In the genomic region with DNA sequence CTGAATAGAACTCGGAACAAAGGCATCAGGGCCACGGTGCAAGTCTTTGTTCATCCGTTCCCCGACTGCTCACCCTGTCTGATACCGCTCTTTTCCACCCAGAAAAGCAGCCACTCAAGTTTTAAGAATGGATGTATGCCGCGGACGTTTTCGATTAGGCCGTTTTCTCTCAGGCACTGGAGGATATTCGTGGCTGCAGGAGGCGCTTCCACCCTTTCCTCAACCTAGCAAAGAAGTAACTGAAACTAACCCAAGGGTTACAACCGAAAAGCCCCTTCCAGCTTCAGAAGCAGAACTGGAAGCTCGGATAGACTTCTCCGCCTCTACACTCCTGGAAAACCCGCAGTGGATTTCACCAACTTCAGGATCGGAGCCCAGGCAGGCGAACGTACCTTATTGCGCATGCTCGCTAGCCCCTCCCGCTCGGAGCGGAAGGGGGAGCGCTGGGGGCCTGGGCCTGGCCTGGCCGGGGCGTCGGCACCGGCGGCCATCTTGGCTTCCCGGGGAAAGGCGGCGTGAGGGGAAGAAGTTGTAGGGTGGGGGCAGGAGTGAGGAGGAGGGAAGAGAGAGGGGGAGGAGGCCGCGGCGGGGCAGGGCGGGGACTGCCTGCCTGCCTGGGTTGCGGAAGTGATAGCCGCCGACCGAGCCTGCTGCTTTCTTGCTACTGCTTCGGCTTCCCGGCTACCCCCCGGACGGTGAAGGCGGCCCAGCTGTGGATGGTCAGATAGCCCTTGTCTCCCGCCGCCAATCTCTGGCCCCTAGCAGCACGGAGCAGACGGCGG, we compare ENCODE assay signal across 1 cellular context.
A peak's percentile ranks its signal among the peaks of the same experiment; 100 is the strongest.
TF ChIP-seq lines count a peak whose summit lies in the region.

A gene (plus strand): TSS at position 619 of the 782 bp plus-strand sequence. CDS start 191 bp downstream, outside the sequence.

TF ChIP-seq in HepG2, 621 proteins besides CTCF, POLR2A, EP300 and RAD21 (continued from another document):
- TF ChIP-seq, protein P1, sequence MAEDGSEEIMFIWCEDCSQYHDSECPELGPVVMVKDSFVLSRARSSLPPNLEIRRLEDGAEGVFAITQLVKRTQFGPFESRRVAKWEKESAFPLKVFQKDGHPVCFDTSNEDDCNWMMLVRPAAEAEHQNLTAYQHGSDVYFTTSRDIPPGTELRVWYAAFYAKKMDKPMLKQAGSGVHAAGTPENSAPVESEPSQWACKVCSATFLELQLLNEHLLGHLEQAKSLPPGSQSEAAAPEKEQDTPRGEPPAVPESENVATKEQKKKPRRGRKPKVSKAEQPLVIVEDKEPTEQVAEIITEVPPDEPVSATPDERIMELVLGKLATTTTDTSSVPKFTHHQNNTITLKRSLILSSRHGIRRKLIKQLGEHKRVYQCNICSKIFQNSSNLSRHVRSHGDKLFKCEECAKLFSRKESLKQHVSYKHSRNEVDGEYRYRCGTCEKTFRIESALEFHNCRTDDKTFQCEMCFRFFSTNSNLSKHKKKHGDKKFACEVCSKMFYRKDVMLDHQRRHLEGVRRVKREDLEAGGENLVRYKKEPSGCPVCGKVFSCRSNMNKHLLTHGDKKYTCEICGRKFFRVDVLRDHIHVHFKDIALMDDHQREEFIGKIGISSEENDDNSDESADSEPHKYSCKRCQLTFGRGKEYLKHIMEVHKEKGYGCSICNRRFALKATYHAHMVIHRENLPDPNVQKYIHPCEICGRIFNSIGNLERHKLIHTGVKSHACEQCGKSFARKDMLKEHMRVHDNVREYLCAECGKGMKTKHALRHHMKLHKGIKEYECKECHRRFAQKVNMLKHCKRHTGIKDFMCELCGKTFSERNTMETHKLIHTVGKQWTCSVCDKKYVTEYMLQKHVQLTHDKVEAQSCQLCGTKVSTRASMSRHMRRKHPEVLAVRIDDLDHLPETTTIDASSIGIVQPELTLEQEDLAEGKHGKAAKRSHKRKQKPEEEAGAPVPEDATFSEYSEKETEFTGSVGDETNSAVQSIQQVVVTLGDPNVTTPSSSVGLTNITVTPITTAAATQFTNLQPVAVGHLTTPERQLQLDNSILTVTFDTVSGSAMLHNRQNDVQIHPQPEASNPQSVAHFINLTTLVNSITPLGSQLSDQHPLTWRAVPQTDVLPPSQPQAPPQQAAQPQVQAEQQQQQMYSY (CRISPR knock-in tag; IDR thresholded peaks at IDR 0.05) = peak; percentile 99
- TF ChIP-seq NFKB2 (CRISPR knock-in tag; IDR thresholded peaks at IDR 0.05; ENCODE audit: borderline replicate concordance) = peak; percentile 70; the same call in 1 of the 2 replicates
- peak; percentile 44; the same call in 1 of the 2 replicates for TF ChIP-seq ZNF652 (CRISPR knock-in tag; IDR thresholded peaks at IDR 0.05; ENCODE audit: borderline replicate concordance, low read depth)
- TF ChIP-seq KLF15 (CRISPR knock-in tag; IDR thresholded peaks at IDR 0.05; ENCODE audit: borderline replicate concordance) = peak; percentile 82; the same call in 1 of the 2 replicates
- no peak for TF ChIP-seq SP1 (IDR thresholded peaks at IDR 0.05)
- no peak; the same call in 1 of the 2 replicates for TF ChIP-seq SP1 (CRISPR knock-in tag; IDR thresholded peaks at IDR 0.05)
- TF ChIP-seq GATAD2A (CRISPR knock-in tag; IDR thresholded peaks at IDR 0.05) = peak; percentile 91
- no peak for TF ChIP-seq BHLHE40 (IDR thresholded peaks at IDR 0.05; ENCODE audit: low read length)
- TF ChIP-seq, protein P2, sequence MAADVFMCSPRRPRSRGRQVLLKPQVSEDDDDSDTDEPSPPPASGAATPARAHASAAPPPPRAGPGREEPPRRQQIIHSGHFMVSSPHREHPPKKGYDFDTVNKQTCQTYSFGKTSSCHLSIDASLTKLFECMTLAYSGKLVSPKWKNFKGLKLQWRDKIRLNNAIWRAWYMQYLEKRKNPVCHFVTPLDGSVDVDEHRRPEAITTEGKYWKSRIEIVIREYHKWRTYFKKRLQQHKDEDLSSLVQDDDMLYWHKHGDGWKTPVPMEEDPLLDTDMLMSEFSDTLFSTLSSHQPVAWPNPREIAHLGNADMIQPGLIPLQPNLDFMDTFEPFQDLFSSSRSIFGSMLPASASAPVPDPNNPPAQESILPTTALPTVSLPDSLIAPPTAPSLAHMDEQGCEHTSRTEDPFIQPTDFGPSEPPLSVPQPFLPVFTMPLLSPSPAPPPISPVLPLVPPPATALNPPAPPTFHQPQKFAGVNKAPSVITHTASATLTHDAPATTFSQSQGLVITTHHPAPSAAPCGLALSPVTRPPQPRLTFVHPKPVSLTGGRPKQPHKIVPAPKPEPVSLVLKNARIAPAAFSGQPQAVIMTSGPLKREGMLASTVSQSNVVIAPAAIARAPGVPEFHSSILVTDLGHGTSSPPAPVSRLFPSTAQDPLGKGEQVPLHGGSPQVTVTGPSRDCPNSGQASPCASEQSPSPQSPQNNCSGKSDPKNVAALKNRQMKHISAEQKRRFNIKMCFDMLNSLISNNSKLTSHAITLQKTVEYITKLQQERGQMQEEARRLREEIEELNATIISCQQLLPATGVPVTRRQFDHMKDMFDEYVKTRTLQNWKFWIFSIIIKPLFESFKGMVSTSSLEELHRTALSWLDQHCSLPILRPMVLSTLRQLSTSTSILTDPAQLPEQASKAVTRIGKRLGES (CRISPR knock-in tag; IDR thresholded peaks at IDR 0.05; ENCODE audit: borderline replicate concordance) = no peak
- TF ChIP-seq KDM5B (CRISPR knock-in tag; IDR thresholded peaks at IDR 0.05; ENCODE audit: borderline replicate concordance) = peak; percentile 62; the same call in 1 of the 2 replicates
- TF ChIP-seq, protein P3, sequence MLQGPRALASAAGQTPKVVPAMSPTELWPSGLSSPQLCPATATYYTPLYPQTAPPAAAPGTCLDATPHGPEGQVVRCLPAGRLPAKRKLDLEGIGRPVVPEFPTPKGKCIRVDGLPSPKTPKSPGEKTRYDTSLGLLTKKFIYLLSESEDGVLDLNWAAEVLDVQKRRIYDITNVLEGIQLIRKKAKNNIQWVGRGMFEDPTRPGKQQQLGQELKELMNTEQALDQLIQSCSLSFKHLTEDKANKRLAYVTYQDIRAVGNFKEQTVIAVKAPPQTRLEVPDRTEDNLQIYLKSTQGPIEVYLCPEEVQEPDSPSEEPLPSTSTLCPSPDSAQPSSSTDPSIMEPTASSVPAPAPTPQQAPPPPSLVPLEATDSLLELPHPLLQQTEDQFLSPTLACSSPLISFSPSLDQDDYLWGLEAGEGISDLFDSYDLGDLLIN (CRISPR knock-in tag; IDR thresholded peaks at IDR 0.05; ENCODE audit: borderline replicate concordance) = no peak
- no peak for TF ChIP-seq FOSL1 (CRISPR knock-in tag; IDR thresholded peaks at IDR 0.05; ENCODE audit: borderline replicate concordance)
- TF ChIP-seq BRD4 (CRISPR knock-in tag; IDR thresholded peaks at IDR 0.05) = peak; percentile 46
- TF ChIP-seq TBX2 (CRISPR knock-in tag; IDR thresholded peaks at IDR 0.05; ENCODE audit: borderline replicate concordance) = peak; percentile 85
- TF ChIP-seq, protein P4, sequence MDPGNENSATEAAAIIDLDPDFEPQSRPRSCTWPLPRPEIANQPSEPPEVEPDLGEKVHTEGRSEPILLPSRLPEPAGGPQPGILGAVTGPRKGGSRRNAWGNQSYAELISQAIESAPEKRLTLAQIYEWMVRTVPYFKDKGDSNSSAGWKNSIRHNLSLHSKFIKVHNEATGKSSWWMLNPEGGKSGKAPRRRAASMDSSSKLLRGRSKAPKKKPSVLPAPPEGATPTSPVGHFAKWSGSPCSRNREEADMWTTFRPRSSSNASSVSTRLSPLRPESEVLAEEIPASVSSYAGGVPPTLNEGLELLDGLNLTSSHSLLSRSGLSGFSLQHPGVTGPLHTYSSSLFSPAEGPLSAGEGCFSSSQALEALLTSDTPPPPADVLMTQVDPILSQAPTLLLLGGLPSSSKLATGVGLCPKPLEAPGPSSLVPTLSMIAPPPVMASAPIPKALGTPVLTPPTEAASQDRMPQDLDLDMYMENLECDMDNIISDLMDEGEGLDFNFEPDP (CRISPR knock-in tag; conservative IDR thresholded peaks at IDR 0.05) = no peak
- TF ChIP-seq, protein P5, sequence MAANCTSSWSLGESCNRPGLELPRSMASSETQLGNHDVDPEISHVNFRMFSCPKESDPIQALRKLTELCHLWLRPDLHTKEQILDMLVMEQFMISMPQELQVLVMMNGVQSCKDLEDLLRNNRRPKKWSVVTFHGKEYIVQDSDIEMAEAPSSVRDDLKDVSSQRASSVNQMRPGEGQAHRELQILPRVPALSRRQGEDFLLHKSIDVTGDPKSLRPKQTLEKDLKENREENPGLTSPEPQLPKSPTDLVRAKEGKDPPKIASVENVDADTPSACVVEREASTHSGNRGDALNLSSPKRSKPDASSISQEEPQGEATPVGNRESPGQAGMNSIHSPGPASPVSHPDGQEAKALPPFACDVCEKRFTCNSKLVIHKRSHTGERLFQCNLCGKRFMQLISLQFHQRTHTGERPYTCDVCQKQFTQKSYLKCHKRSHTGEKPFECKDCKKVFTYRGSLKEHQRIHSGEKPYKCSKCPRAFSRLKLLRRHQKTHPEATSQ (CRISPR knock-in tag; IDR thresholded peaks at IDR 0.05; ENCODE audit: borderline replicate concordance) = peak; percentile 65
- TF ChIP-seq TOPORS (CRISPR knock-in tag; IDR thresholded peaks at IDR 0.05) = peak; percentile 28
- TF ChIP-seq ZBTB20 (CRISPR knock-in tag; IDR thresholded peaks at IDR 0.05; ENCODE audit: borderline replicate concordance, low read depth) = peak; percentile 98
- 0 out of 2 replicates have a peak, but pooled peaks have one; percentile 22 for TF ChIP-seq ZNF292 (CRISPR knock-in tag; IDR thresholded peaks at IDR 0.05; ENCODE audit: borderline replicate concordance, low read depth)
- no peak for TF ChIP-seq ZNF839 (CRISPR knock-in tag; IDR thresholded peaks at IDR 0.05; ENCODE audit: borderline replicate concordance)
TF ChIP-seq in HepG2: peak in this region for 394.
